11 cellular contexts compared by ENCODE assay signal in genomic region chr18:35415511-35416427, GRCh38. TPM values are rescaled to one million over a fixed set of nuclear protein-coding genes. Genes with fewer than 3 reads are reported as not detected.
DNase-seq lines count a peak whose midpoint lies in the region; ATAC-seq, FAIRE-seq and TF ChIP-seq lines count a peak whose summit lies in the region.
"Had no signal": no experiment of that assay in that cellular context is flagged by ENCODE, and none has a peak within 500 bp of the region (broad histone marks: within the 10 kb centered on the region; RNA-seq: fewer than 3 reads in every experiment).

No MANE protein-coding gene starts in this region.

- no peak for DNase-seq in Right ventricle myocardium inferior (ENCODE audit: missing footprints)
- no peak for DNase-seq in Right ventricle myocardium superior
- peak; percentile 85 for DNase-seq in Karpas-422
- peak; percentile 20 for DNase-seq in astrocyte (ENCODE audit: low read depth)
- no peak for DNase-seq in thoracic aorta (ENCODE audit: low spot score)
- no peak for DNase-seq in uterus
- no peak for DNase-seq in Peyer's patch
- DNase-seq: NCI-H510A, right cardiac atrium, tibial artery had no signal

- H3K27me3 Mint-ChIP-seq in astrocyte (ENCODE audit: low read depth, unreplicated experiment): peaks cover 3% of the 10 kb centered on the region

- H3K4me3 Mint-ChIP-seq in astrocyte (ENCODE audit: unreplicated experiment): no peak overlapping the region

- H3K79me2 ChIP-seq in Karpas-422 (ENCODE audit: low read length) (no peaks in the 10 kb centered on the region), astrocyte (ENCODE audit: insufficient read depth, low read length) (no peaks in the 10 kb centered on the region)

- H3K27me3 ChIP-seq in Karpas-422 (ENCODE audit: low read length): no peaks in the 10 kb centered on the region
- H3K27me3 ChIP-seq in astrocyte (ENCODE audit: insufficient read depth, low read length): peaks cover 2% of the 10 kb centered on the region
- H3K27me3 ChIP-seq in thoracic aorta (replicated peaks; ENCODE audit: insufficient read depth): no peaks in the 10 kb centered on the region
- no peaks in the 10 kb centered on the region for H3K27me3 ChIP-seq in uterus
- H3K27me3 ChIP-seq in Peyer's patch: no peaks in the 10 kb centered on the region
- H3K27me3 ChIP-seq: tibial artery had no signal

- peaks cover 11% of the 10 kb centered on the region for H3K9me3 Mint-ChIP-seq in astrocyte (ENCODE audit: unreplicated experiment)

- H3K9ac ChIP-seq in Karpas-422 (ENCODE audit: low read length) (peak overlapping the region; percentile 47), astrocyte (ENCODE audit: low read length) (no peak overlapping the region)

- H4K20me1 ChIP-seq in Karpas-422 (ENCODE audit: insufficient read depth, low read depth, low read length) (no peaks in the 10 kb centered on the region), astrocyte (ENCODE audit: insufficient read depth, low read length) (no peaks in the 10 kb centered on the region)

- H3K4me3 ChIP-seq in Karpas-422 (ENCODE audit: low read length) (peak overlapping the region; percentile 30), astrocyte (ENCODE audit: insufficient read depth, low read depth, low read length) (no peak overlapping the region), thoracic aorta (peak overlapping the region; percentile 41), uterus (no peak overlapping the region), Peyer's patch (no peak overlapping the region)
- H3K4me3 ChIP-seq: tibial artery had no signal

- no peaks in the 10 kb centered on the region for H3K9me2 ChIP-seq in Karpas-422 (replicated peaks; ENCODE audit: insufficient read depth, low read length)

- H3K9me3 ChIP-seq in Karpas-422 (ENCODE audit: low read length) (peaks cover 10% of the 10 kb centered on the region), astrocyte (ENCODE audit: insufficient read depth, low read depth, low read length) (no peaks in the 10 kb centered on the region), thoracic aorta (no peaks in the 10 kb centered on the region), uterus (no peaks in the 10 kb centered on the region), Peyer's patch (no peaks in the 10 kb centered on the region)

- H3K27ac Mint-ChIP-seq in astrocyte (ENCODE audit: unreplicated experiment): no peak overlapping the region

- peaks cover 3% of the 10 kb centered on the region for H3K4me1 Mint-ChIP-seq in astrocyte (ENCODE audit: low read depth, unreplicated experiment)

- TF ChIP-seq CTCF in astrocyte (IDR thresholded peaks at IDR 0.05; ENCODE audit: insufficient read depth, low read depth, low read length) (no peak), thoracic aorta (IDR thresholded peaks at IDR 0.05) (no peak), uterus (IDR thresholded peaks at IDR 0.05) (no peak), Peyer's patch (IDR thresholded peaks at IDR 0.05) (no peak)

- TF ChIP-seq POLR2A in uterus (IDR thresholded peaks at IDR 0.05) (no peak), Peyer's patch (IDR thresholded peaks at IDR 0.05) (no peak)

- H2AFZ ChIP-seq in Karpas-422 (ENCODE audit: low read length) (peak overlapping the region; percentile 5), astrocyte (ENCODE audit: low read depth, low read length) (no peak overlapping the region)

- ATAC-seq in Right ventricle myocardium inferior: peak; percentile 22
- no peak for ATAC-seq in Right ventricle myocardium superior (ENCODE audit: poor library complexity)
- no peak for ATAC-seq in thoracic aorta (ENCODE audit: insufficient number of reproducible peaks, low FRiP score, low read depth)
- ATAC-seq in HG02588 (IDR thresholded peaks at IDR 0.05; ENCODE audit: unreplicated experiment): no peak

- FAIRE-seq in astrocyte (lab: Jason Lieb, UNC): no peak

- H3K4me1 ChIP-seq in Karpas-422 (ENCODE audit: low read length): peaks cover 57% of the 10 kb centered on the region
- no peaks in the 10 kb centered on the region for H3K4me1 ChIP-seq in astrocyte (ENCODE audit: insufficient read depth, low read length)
- H3K4me1 ChIP-seq in thoracic aorta (ENCODE audit: control insufficient read depth in 1 of 2, low read depth in 2 of 2): no peaks in the 10 kb centered on the region
- no peaks in the 10 kb centered on the region for H3K4me1 ChIP-seq in uterus
- H3K4me1 ChIP-seq in Peyer's patch: no peaks in the 10 kb centered on the region

- H3K36me3 ChIP-seq in Karpas-422 (ENCODE audit: insufficient read depth, low read length) (peaks cover 4% of the 10 kb centered on the region; the same call in 1 of the 2 replicates), astrocyte (ENCODE audit: insufficient read depth, low read length) (no peaks in the 10 kb centered on the region), thoracic aorta (no peaks in the 10 kb centered on the region), uterus (no peaks in the 10 kb centered on the region), Peyer's patch (no peaks in the 10 kb centered on the region)
- H3K36me3 ChIP-seq: tibial artery had no signal

- no peaks in the 10 kb centered on the region for H3K36me3 Mint-ChIP-seq in astrocyte (ENCODE audit: low read depth, unreplicated experiment)

- H3K27ac ChIP-seq in Karpas-422 (ENCODE audit: low read length) (peak overlapping the region; percentile 100), astrocyte (ENCODE audit: low read depth, low read length) (no peak overlapping the region), thoracic aorta (no peak overlapping the region), uterus (peak overlapping the region in 1 of 2 donors; percentile 5), Peyer's patch (no peak overlapping the region)
- H3K27ac ChIP-seq: tibial artery had no signal

- intact Hi-C loops in Right ventricle myocardium inferior (cut with DNase I): loop anchor here (10.0 kb wide), 1 partner anchor 279 kb away; no protein-coding TSS in a partner anchor
- intact Hi-C loops in Right ventricle myocardium superior (cut with DNase I): no loop called here
- intact Hi-C loops in uterus (cut with DNase I; ENCODE audit: low total_unique reads): no loop called here

- peak overlapping the region; percentile 56 for H3K4me2 ChIP-seq in Karpas-422 (ENCODE audit: low read depth, low read length, poor library complexity, severe bottlenecking)
- H3K4me2 ChIP-seq in astrocyte (ENCODE audit: low read length): peak overlapping the region; percentile 4

RNA-seq across cellular contexts. Expression of gene ZNF396, which starts 38.6 kb away (rescaled TPM):
- total RNA-seq in Right ventricle myocardium inferior (0.70 TPM), Right ventricle myocardium superior (0.48 TPM), astrocyte (1.3 and 1.4 TPM in 2 replicates), thoracic aorta (1 to 10 TPM in 1 of 2 donors, under 1 TPM in 1; 0.95 to 4.1 TPM), uterus (1 to 10 TPM in 2 of 4 donors, under 1 TPM in 2; 0.26 to 3.9 (median 1.0) TPM), Peyer's patch (1 to 10 TPM; 1.9 to 6.6 (median 3.7) TPM)
- total RNA-seq in Karpas-422 (2014; rRNA removed; shearing (Covaris generic); ENCODE audit: low replicate concordance): 1.0 and 1.4 TPM in 2 replicates

Comparison
In these comparisons a context has a peak if more than half of its experiments do, and no peak if none do; other contexts are left out.
1. DNase-seq: peak in Karpas-422 (single experiment) and astrocyte (single experiment); none in Right ventricle myocardium inferior (single experiment), Right ventricle myocardium superior (single experiment), thoracic aorta (single experiment), uterus (0 of 2) and Peyer's patch (0 of 3).
2. H3K4me3 ChIP-seq: peak in Karpas-422 (single experiment) and thoracic aorta (single experiment); none in astrocyte (single experiment), uterus (0 of 2) and Peyer's patch (0 of 4).